Comparison of ENCODE assay signal across 16 cellular contexts in the genomic region with DNA sequence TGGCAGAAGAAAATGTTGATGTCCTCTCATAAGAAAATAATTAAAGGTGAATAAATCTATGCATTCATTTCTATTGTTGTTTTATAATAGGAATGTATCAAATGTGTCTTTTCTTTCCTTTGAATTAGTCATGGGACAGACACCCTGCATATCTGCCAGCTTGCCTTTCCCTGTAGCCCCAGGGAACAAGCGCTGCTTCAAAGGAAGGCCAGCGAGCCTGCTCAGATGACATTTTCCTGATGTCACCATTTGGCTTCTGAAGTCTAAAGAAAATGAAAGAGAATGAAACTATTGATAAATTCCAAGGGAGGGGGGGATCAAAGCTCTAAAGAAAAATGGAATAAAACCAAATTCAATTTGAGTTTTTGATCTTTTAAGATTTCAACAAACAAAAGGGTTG.
A peak's percentile ranks its signal among the peaks of the same experiment; 100 is the strongest.
DNase-seq lines count a peak whose midpoint lies in the region; ATAC-seq, FAIRE-seq and TF ChIP-seq lines count a peak whose summit lies in the region.
"Had no signal": no experiment of that assay in that cellular context is flagged by ENCODE, and none has a peak within 500 bp of the region (broad histone marks: within the 10 kb centered on the region; RNA-seq: fewer than 3 reads in every experiment).

No MANE protein-coding gene starts in this region.

- peak; percentile 18 for DNase-seq in H54 (ENCODE audit: insufficient read length, low spot score)
- peak; percentile 37 for DNase-seq in T1000 (lab: John Stamatoyannopoulos, UW)
- DNase-seq in foreskin fibroblast = peak; percentile 66 to 85
- DNase-seq in NCI-H1930 (lab: John Stamatoyannopoulos, UW) = no peak
- no peak for DNase-seq in stimulated activated naive CD4-positive, alpha-beta T cell (lab: John Stamatoyannopoulos, UW)
- DNase-seq: activated CD8-positive, alpha-beta memory T cell treated with anti-CD3 and anti-CD28 coated beads, Interleukin-2, amount 10 ng/mL, durations not matched to agents 7 days and 5 days; activated naive CD4-positive, alpha-beta T cell treated with anti-CD3 and anti-CD28 coated beads for 36 hours; IMR-90; lower lobe of right lung; NCI-H1436; NCI-H774; occipital lobe; SIG-M5 had no signal

- TF ChIP-seq POLR2A in H54 (IDR thresholded peaks at IDR 0.05; ENCODE audit: low read depth, low read length) = no peak

- FAIRE-seq in H54 (lab: Jason Lieb, UNC) = peak; percentile 96

- ATAC-seq in HG02938 (IDR thresholded peaks at IDR 0.05; ENCODE audit: unreplicated experiment) (no peak), HG02623 (IDR thresholded peaks at IDR 0.05; ENCODE audit: unreplicated experiment) (no peak)
- ATAC-seq: activated CD8-positive, alpha-beta memory T cell treated with anti-CD3 and anti-CD28 coated beads, Interleukin-2, amount 10 ng/mL, durations not matched to agents 7 days and 5 days; lower lobe of right lung had no signal

- H3K4me3 ChIP-seq in foreskin fibroblast (ENCODE audit: low read depth in 1 of 2, low read length in 2 of 2) = no peak overlapping the region
- H3K4me3 ChIP-seq: lower lobe of right lung, skin epidermis had no signal

- TF ChIP-seq CTCF in foreskin fibroblast (IDR thresholded peaks at IDR 0.05; ENCODE audit: low read depth, low read length) = no peak

Comparison
In these comparisons a context has a peak if more than half of its experiments do, and no peak if none do; other contexts are left out.
1. DNase-seq: peak in H54 (single experiment), T1000 (single experiment) and foreskin fibroblast (2 of 2); none in NCI-H1930 (0 of 2) and stimulated activated naive CD4-positive, alpha-beta T cell (0 of 6).